ENCODE assay signal across 23 cellular contexts in genomic region chr5:153670081-153670480, GRCh38.
"Had no signal": no experiment of that assay in that cellular context is flagged by ENCODE, and none has a peak within 500 bp of the region (broad histone marks: within the 10 kb centered on the region; RNA-seq: fewer than 3 reads in every experiment).

No MANE protein-coding gene starts in this region.

- H3K27me3 ChIP-seq: dorsolateral prefrontal cortex, heart left ventricle, neutrophil, right atrium auricular region, sigmoid colon, testis, tibial nerve had no signal

- H3K4me1 Mint-ChIP-seq: naive thymus-derived CD8-positive, alpha-beta T cell; stimulated activated naive B cell treated with anti-CD40 and anti-IgM and Interleukin-4, amounts not matched to agents 10 μg/mL and 1 μg/mL and 100 μg/mL, for 72 hours; stimulated activated naive CD8-positive, alpha-beta T cell treated with anti-CD3 and anti-CD28 coated beads, Interleukin-15, amount 100 ng/mL, for 72 hours had no signal

- H3K36me3 ChIP-seq: heart left ventricle, left ventricle myocardium inferior, lower lobe of right lung, neutrophil, right atrium auricular region, sigmoid colon, tibial nerve had no signal

- ATAC-seq: heart left ventricle; left cardiac atrium; lower lobe of right lung; naive thymus-derived CD8-positive, alpha-beta T cell; stimulated activated naive B cell treated with anti-CD40 and anti-IgM and Interleukin-4, amounts not matched to agents 10 μg/mL and 1 μg/mL and 100 μg/mL, for 72 hours; stimulated activated naive CD8-positive, alpha-beta T cell treated with anti-CD3 and anti-CD28 coated beads, Interleukin-15, amount 100 ng/mL, for 72 hours had no signal

- H3K4me3 ChIP-seq: dorsolateral prefrontal cortex, heart left ventricle, left ventricle myocardium inferior, lower lobe of right lung, right atrium auricular region, sigmoid colon, skin epidermis, testis, tibial nerve had no signal

- H3K36me3 Mint-ChIP-seq: naive thymus-derived CD8-positive, alpha-beta T cell; stimulated activated naive B cell treated with anti-CD40 and anti-IgM and Interleukin-4, amounts not matched to agents 10 μg/mL and 1 μg/mL and 100 μg/mL, for 72 hours had no signal

- H3K27ac ChIP-seq: dorsolateral prefrontal cortex, epithelial cell of prostate, heart left ventricle, left ventricle myocardium inferior, lower lobe of right lung, neutrophil, right atrium auricular region, sigmoid colon, skin epidermis, testis, tibial nerve had no signal

- H3K27me3 Mint-ChIP-seq: stimulated activated naive B cell treated with anti-CD40 and anti-IgM and Interleukin-4, amounts not matched to agents 10 μg/mL and 1 μg/mL and 100 μg/mL, for 72 hours; stimulated activated naive CD8-positive, alpha-beta T cell treated with anti-CD3 and anti-CD28 coated beads, Interleukin-15, amount 100 ng/mL, for 72 hours had no signal

- H3K4me3 Mint-ChIP-seq: naive thymus-derived CD8-positive, alpha-beta T cell; stimulated activated naive B cell treated with anti-CD40 and anti-IgM and Interleukin-4, amounts not matched to agents 10 μg/mL and 1 μg/mL and 100 μg/mL, for 72 hours; stimulated activated naive CD8-positive, alpha-beta T cell treated with anti-CD3 and anti-CD28 coated beads, Interleukin-15, amount 100 ng/mL, for 72 hours had no signal

- H3K9me3 ChIP-seq: heart left ventricle, lower lobe of right lung, neutrophil, right atrium auricular region, sigmoid colon, testis, tibial nerve had no signal

- H3K27ac Mint-ChIP-seq: naive thymus-derived CD8-positive, alpha-beta T cell; stimulated activated naive B cell treated with anti-CD40 and anti-IgM and Interleukin-4, amounts not matched to agents 10 μg/mL and 1 μg/mL and 100 μg/mL, for 72 hours; stimulated activated naive CD8-positive, alpha-beta T cell treated with anti-CD3 and anti-CD28 coated beads, Interleukin-15, amount 100 ng/mL, for 72 hours had no signal

- H3K4me1 ChIP-seq: lower lobe of right lung, sigmoid colon, testis, tibial nerve had no signal

- DNase-seq: central memory CD4-positive, alpha-beta T cell; cortex of kidney; dorsolateral prefrontal cortex; effector CD8-positive, alpha-beta T cell; foreskin melanocyte; heart left ventricle; hypothalamus; left cardiac atrium; left ventricle myocardium inferior; lower lobe of right lung; mesenchymal stem cell; naive thymus-derived CD8-positive, alpha-beta T cell; sigmoid colon; stimulated activated CD4-positive, alpha-beta T cell treated with anti-CD3 and anti-CD28 coated beads, Interleukin-2, amount 100 ng/mL, for 24 hours; stimulated activated CD4-positive, alpha-beta T cell treated with anti-CD3 and anti-CD28 coated beads, Interleukin-4, amount 100 ng/mL, for 4 hours; stimulated activated naive B cell treated with anti-CD40 and anti-IgM and Interleukin-4, amounts not matched to agents 10 μg/mL and 1 μg/mL and 100 μg/mL, for 72 hours; stimulated activated naive CD8-positive, alpha-beta T cell treated with anti-CD3 and anti-CD28 coated beads, Interleukin-15, amount 100 ng/mL, for 72 hours; testis had no signal
